16 cellular contexts compared by ENCODE assay signal in genomic region chr12:120498870-120499515, GRCh38. TPM values are rescaled to one million over a fixed set of nuclear protein-coding genes. Genes with fewer than 3 reads are reported as not detected.
A peak's percentile ranks its signal among the peaks of the same experiment; 100 is the strongest.
DNase-seq lines count a peak whose midpoint lies in the region; ATAC-seq and TF ChIP-seq lines count a peak whose summit lies in the region.
"Had no signal": no experiment of that assay in that cellular context is flagged by ENCODE, and none has a peak within 500 bp of the region (broad histone marks: within the 10 kb centered on the region; RNA-seq: fewer than 3 reads in every experiment).

No MANE protein-coding gene starts in this region.

- H2AFZ ChIP-seq in ACC112 (ENCODE audit: low read length, unreplicated experiment), result no peak overlapping the region

- H3K27me3 ChIP-seq in ACC112 (ENCODE audit: insufficient read depth, low read length), result no peaks in the 10 kb centered on the region
- no peaks in the 10 kb centered on the region for H3K27me3 ChIP-seq in CD8-positive, alpha-beta T cell (ENCODE audit: insufficient read depth, low read length)
- no peaks in the 10 kb centered on the region for H3K27me3 ChIP-seq in mesendoderm (ENCODE audit: insufficient read depth, low read length, poor library complexity)
- H3K27me3 ChIP-seq: tibial artery had no signal

- peak overlapping the region; percentile 82; the same call in 1 of the 2 replicates for H3K4me3 ChIP-seq in ACC112 (ENCODE audit: low read depth, low read length)
- H3K4me3 ChIP-seq in CD8-positive, alpha-beta T cell (ENCODE audit: low read depth, low read length), result no peak overlapping the region
- H3K4me3 ChIP-seq in mesendoderm (ENCODE audit: low read length), result no peak overlapping the region
- H3K4me3 ChIP-seq: psoas muscle had no signal

- H3K9me3 Mint-ChIP-seq in CD8-positive, alpha-beta T cell, result no peaks in the 10 kb centered on the region
- no peaks in the 10 kb centered on the region for H3K9me3 Mint-ChIP-seq in T-cell
- H3K9me3 Mint-ChIP-seq: effector memory CD8-positive, alpha-beta T cell; stimulated activated memory B cell treated with anti-CD40 and anti-IgM and Interleukin-4, amounts not matched to agents 10 μg/mL and 1 μg/mL and 100 μg/mL, for 72 hours had no signal

- H3K79me1 ChIP-seq in mesendoderm (ENCODE audit: low read length), result peaks cover 6% of the 10 kb centered on the region

- H3K4me3 Mint-ChIP-seq in CD8-positive, alpha-beta T cell, result no peak overlapping the region
- no peak overlapping the region for H3K4me3 Mint-ChIP-seq in T-cell
- H3K4me3 Mint-ChIP-seq: effector memory CD8-positive, alpha-beta T cell; stimulated activated memory B cell treated with anti-CD40 and anti-IgM and Interleukin-4, amounts not matched to agents 10 μg/mL and 1 μg/mL and 100 μg/mL, for 72 hours had no signal

- ATAC-seq in CD8-positive, alpha-beta T cell, result no peak
- no peak for ATAC-seq in T-cell (replicated peaks in 1 of 4)
- ATAC-seq: activated CD4-positive, alpha-beta T cell treated with anti-CD3 and anti-CD28 coated beads for 36 hours; effector memory CD8-positive, alpha-beta T cell; left lobe of liver; psoas muscle; stimulated activated memory B cell treated with anti-CD40 and anti-IgM and Interleukin-4, amounts not matched to agents 10 μg/mL and 1 μg/mL and 100 μg/mL, for 72 hours had no signal

- no peak overlapping the region for H3K23ac ChIP-seq in mesendoderm (ENCODE audit: low read length)

- peak overlapping the region; percentile 62 for H3K27ac Mint-ChIP-seq in CD8-positive, alpha-beta T cell
- peak overlapping the region; percentile 59 to 93 for H3K27ac Mint-ChIP-seq in T-cell
- H3K27ac Mint-ChIP-seq: activated CD4-positive, alpha-beta T cell treated with anti-CD3 and anti-CD28 coated beads for 36 hours; stimulated activated memory B cell treated with anti-CD40 and anti-IgM and Interleukin-4, amounts not matched to agents 10 μg/mL and 1 μg/mL and 100 μg/mL, for 72 hours had no signal

- H3K4me1 Mint-ChIP-seq in CD8-positive, alpha-beta T cell (ENCODE audit: low read depth), result peaks cover 32% of the 10 kb centered on the region
- H3K4me1 Mint-ChIP-seq in T-cell, result peaks cover 29 to 37% (median 33%) of the 10 kb centered on the region in 3 donors

- H3K4me1 ChIP-seq in ACC112 (ENCODE audit: control insufficient read depth, insufficient read depth, low read length, unreplicated experiment) (peaks cover 24% of the 10 kb centered on the region), mesendoderm (ENCODE audit: control insufficient read depth, low read depth, low read length) (peaks cover 2% of the 10 kb centered on the region)
- H3K4me1 ChIP-seq in CD8-positive, alpha-beta T cell (ENCODE audit: insufficient read depth, low read length), result peaks cover 17% of the 10 kb centered on the region

- H3K27ac ChIP-seq in ACC112 (ENCODE audit: low read depth, low read length) (no peak overlapping the region), mesendoderm (ENCODE audit: low read depth, low read length) (no peak overlapping the region)
- H3K27ac ChIP-seq in CD8-positive, alpha-beta T cell (ENCODE audit: low read depth, low read length), result no peak overlapping the region
- H3K27ac ChIP-seq: psoas muscle had no signal

- DNase-seq in CD8-positive, alpha-beta T cell, result no peak
- DNase-seq in T-cell (no peak), mesendoderm (peak; percentile 23), nucleus accumbens (lab: John Stamatoyannopoulos, UW) (no peak), DMS114 treated with DMSO at 0.1 percent for 48 hours (lab: John Stamatoyannopoulos, UW; ENCODE audit: unreplicated experiment) (no peak)
- no peak for DNase-seq in activated CD4-positive, alpha-beta T cell treated with anti-CD3 and anti-CD28 coated beads for 1 hour
- DNase-seq in effector CD8-positive, alpha-beta T cell (lab: John Stamatoyannopoulos, UW), result no peak
- DNase-seq: activated CD4-positive, alpha-beta T cell treated with anti-CD3 and anti-CD28 coated beads for 36 hours; C1 segment of cervical spinal cord; caudate nucleus; effector memory CD8-positive, alpha-beta T cell; psoas muscle; tibial artery had no signal

- no peak overlapping the region for H3K56ac ChIP-seq in mesendoderm (ENCODE audit: low read length)

- H3K4ac ChIP-seq in mesendoderm (ENCODE audit: low read depth, low read length), result no peak overlapping the region

- no peak overlapping the region for H3K9ac ChIP-seq in mesendoderm (ENCODE audit: low read length)

- no peak overlapping the region for H3K4me2 ChIP-seq in mesendoderm (ENCODE audit: low read length)

- no peaks in the 10 kb centered on the region for H3K27me3 Mint-ChIP-seq in CD8-positive, alpha-beta T cell (ENCODE audit: low read depth)
- no peaks in the 10 kb centered on the region for H3K27me3 Mint-ChIP-seq in T-cell
- H3K27me3 Mint-ChIP-seq: activated CD4-positive, alpha-beta T cell treated with anti-CD3 and anti-CD28 coated beads for 36 hours; effector memory CD8-positive, alpha-beta T cell; stimulated activated memory B cell treated with anti-CD40 and anti-IgM and Interleukin-4, amounts not matched to agents 10 μg/mL and 1 μg/mL and 100 μg/mL, for 72 hours had no signal

- H2BK15ac ChIP-seq in mesendoderm (replicated peaks; ENCODE audit: low read depth), result no peak overlapping the region

- H3K18ac ChIP-seq in mesendoderm (ENCODE audit: low read length), result no peak overlapping the region

- CTCF ChIA-PET in CD8-positive, alpha-beta T cell (lab: Charles Lee), result interaction anchor here (0.6 to 1.2 kb wide), 3 partner anchors 10 to 35 kb away, joined by 3 to 4 read pairs (median 3); no protein-coding TSS in a partner anchor
- CTCF ChIA-PET in T-cell (lab: Charles Lee), result interaction anchor here in 1 of 2 donors (1.1 kb wide), 2 partner anchors 53 to 473 kb away, joined by 3 to 4 read pairs; no protein-coding TSS in a partner anchor

- H3K79me2 ChIP-seq in ACC112 (ENCODE audit: control insufficient read depth, insufficient read depth, low read length, unreplicated experiment), result peaks cover 37% of the 10 kb centered on the region
- peaks cover 20% of the 10 kb centered on the region for H3K79me2 ChIP-seq in mesendoderm (ENCODE audit: control insufficient read depth, insufficient read depth, low read length)

- H3K36me3 Mint-ChIP-seq in CD8-positive, alpha-beta T cell, result peaks cover 37% of the 10 kb centered on the region
- H3K36me3 Mint-ChIP-seq in T-cell, result peaks cover 26% of the 10 kb centered on the region

- no peak overlapping the region for H4K8ac ChIP-seq in mesendoderm (ENCODE audit: low read depth, low read length)

- TF ChIP-seq CTCF in CD8-positive, alpha-beta T cell (IDR thresholded peaks at IDR 0.05), result no peak

- H2BK5ac ChIP-seq in mesendoderm (ENCODE audit: low read length), result no peak overlapping the region

- WGBS in mesendoderm (ENCODE audit: extremely low coverage, insufficient coverage, low lambda C conversion rate), result no CpG with 5 or more reads among the region's 3 CpGs

- intact Hi-C loops in CD8-positive, alpha-beta T cell (cut with DNase I, micrococcal nuclease), result loop anchor here in 1 of 2 experiments (10.0 kb wide), 1 partner anchor 144 kb away; no protein-coding TSS in a partner anchor

- POLR2A ChIA-PET in CD8-positive, alpha-beta T cell (lab: Charles Lee), result interaction anchor here (0.7 kb wide), 1 partner anchor 20 kb away, joined by 3 read pairs; no protein-coding TSS in a partner anchor
- POLR2A ChIA-PET in T-cell (lab: Charles Lee), result interaction anchor here in 1 of 2 donors (0.6 kb wide), 1 partner anchor 18 kb away, joined by 3 read pairs; no protein-coding TSS in a partner anchor

- H3K9me3 ChIP-seq in CD8-positive, alpha-beta T cell (ENCODE audit: low read length), result no peaks in the 10 kb centered on the region
- H3K9me3 ChIP-seq: psoas muscle, tibial artery had no signal

- H3K36me3 ChIP-seq in ACC112 (ENCODE audit: insufficient read depth, low read length) (peaks cover 12% of the 10 kb centered on the region), mesendoderm (ENCODE audit: control insufficient read depth, insufficient read depth, low read length) (peaks cover 4% of the 10 kb centered on the region)
- peaks cover 8% of the 10 kb centered on the region for H3K36me3 ChIP-seq in CD8-positive, alpha-beta T cell (ENCODE audit: insufficient read depth, low read length)

- no peak overlapping the region for H2BK120ac ChIP-seq in mesendoderm (ENCODE audit: low read depth, low read length)

- no peak overlapping the region for H4K5ac ChIP-seq in mesendoderm (ENCODE audit: low read length)

- H2AK5ac ChIP-seq in mesendoderm (ENCODE audit: low read length), result no peak overlapping the region

RNA-seq across cellular contexts. Expression of gene DYNLL1, which starts 3.1 kb away (rescaled TPM):
- 10 to 100 TPM; 25.9 to 26.1 TPM for total RNA-seq in CD8-positive, alpha-beta T cell
- 10 to 100 TPM; 47.2 to 90.1 (median 75.5) TPM for total RNA-seq in T-cell
- polyA plus RNA-seq in mesendoderm (2013, experiment 1 of 2), result 544 TPM
- 543 TPM for polyA plus RNA-seq in mesendoderm (2013, experiment 2 of 2)

RNA-seq across cellular contexts. Expression of gene SRSF9, which starts 29.4 kb away (rescaled TPM):
- total RNA-seq in CD8-positive, alpha-beta T cell, result 100 to 1,000 TPM; 137 to 139 TPM
- total RNA-seq in T-cell, result 100 to 1,000 TPM; 134 to 149 (median 135) TPM
- polyA plus RNA-seq in mesendoderm (2013, experiment 1 of 2), result 267 TPM
- polyA plus RNA-seq in mesendoderm (2013, experiment 2 of 2), result 263 TPM

RNA-seq across cellular contexts. Expression of gene COQ5, which starts 30.0 kb away (rescaled TPM):
- 1 to 10 TPM; 7.7 to 9.0 TPM for total RNA-seq in CD8-positive, alpha-beta T cell
- 10 to 100 TPM; 11.3 to 23.4 (median 21.5) TPM for total RNA-seq in T-cell
- polyA plus RNA-seq in mesendoderm (2013, experiment 1 of 2), result 26.5 TPM
- 25.9 TPM for polyA plus RNA-seq in mesendoderm (2013, experiment 2 of 2)

RNA-seq across cellular contexts. Expression of gene RNF10, which starts 35.2 kb away (rescaled TPM):
- total RNA-seq in CD8-positive, alpha-beta T cell, result 100 to 1,000 TPM; 402 to 410 TPM
- 100 to 1,000 TPM; 204 to 348 (median 222) TPM for total RNA-seq in T-cell
- 131 TPM for polyA plus RNA-seq in mesendoderm (2013, experiment 1 of 2)
- 137 TPM for polyA plus RNA-seq in mesendoderm (2013, experiment 2 of 2)

RNA-seq across cellular contexts. Expression of gene GATC, which starts 52.7 kb away (rescaled TPM):
- total RNA-seq in CD8-positive, alpha-beta T cell, result 10 to 100 TPM; 16.6 to 17.3 TPM
- 10 to 100 TPM; 15.9 to 47.2 (median 30.3) TPM for total RNA-seq in T-cell
- polyA plus RNA-seq in mesendoderm (2013, experiment 1 of 2), result 21.1 TPM
- polyA plus RNA-seq in mesendoderm (2013, experiment 2 of 2), result 21.0 TPM
